1 cellular context compared by ENCODE assay signal in the genomic region with DNA sequence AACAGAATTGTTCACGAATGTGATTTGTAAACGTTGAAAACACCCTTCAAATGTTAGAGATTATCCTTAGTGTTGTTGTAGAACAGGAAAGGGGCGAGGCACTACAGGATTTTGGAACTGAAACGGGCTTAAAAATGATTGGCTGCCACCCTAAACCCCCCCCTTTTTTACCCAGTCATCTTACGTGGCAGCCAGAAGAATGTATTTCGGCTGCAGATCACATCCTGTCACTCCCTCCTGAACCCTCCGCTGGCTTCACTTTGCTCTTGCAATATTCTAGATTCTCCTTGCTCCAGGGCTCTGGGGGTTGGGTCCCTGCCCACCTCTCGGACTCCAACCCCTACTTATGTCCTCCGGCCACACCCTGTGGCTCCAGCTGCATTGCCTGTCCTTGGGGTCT.
TF ChIP-seq lines count a peak whose summit lies in the region.

No MANE protein-coding gene starts in this region.

TF ChIP-seq in K562, 482 proteins besides CTCF, POLR2A, EP300 and RAD21 (continued from another document):
- TF ChIP-seq, protein P1, sequence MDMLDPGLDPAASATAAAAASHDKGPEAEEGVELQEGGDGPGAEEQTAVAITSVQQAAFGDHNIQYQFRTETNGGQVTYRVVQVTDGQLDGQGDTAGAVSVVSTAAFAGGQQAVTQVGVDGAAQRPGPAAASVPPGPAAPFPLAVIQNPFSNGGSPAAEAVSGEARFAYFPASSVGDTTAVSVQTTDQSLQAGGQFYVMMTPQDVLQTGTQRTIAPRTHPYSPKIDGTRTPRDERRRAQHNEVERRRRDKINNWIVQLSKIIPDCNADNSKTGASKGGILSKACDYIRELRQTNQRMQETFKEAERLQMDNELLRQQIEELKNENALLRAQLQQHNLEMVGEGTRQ (CRISPR knock-in tag; IDR thresholded peaks at IDR 0.05) = no peak
- TF ChIP-seq TCF7L2 (IDR thresholded peaks at IDR 0.05; ENCODE audit: low read depth, low read length) (no peak), NUFIP1 (IDR thresholded peaks at IDR 0.05; ENCODE audit: partially characterized antibody) (no peak), RBM34 (IDR thresholded peaks at IDR 0.05; ENCODE audit: borderline replicate concordance, insufficient read depth, low read length) (no peak), ZNF79 (CRISPR knock-in tag; IDR thresholded peaks at IDR 0.05; ENCODE audit: low read depth) (no peak)
- TF ChIP-seq, protein P2, sequence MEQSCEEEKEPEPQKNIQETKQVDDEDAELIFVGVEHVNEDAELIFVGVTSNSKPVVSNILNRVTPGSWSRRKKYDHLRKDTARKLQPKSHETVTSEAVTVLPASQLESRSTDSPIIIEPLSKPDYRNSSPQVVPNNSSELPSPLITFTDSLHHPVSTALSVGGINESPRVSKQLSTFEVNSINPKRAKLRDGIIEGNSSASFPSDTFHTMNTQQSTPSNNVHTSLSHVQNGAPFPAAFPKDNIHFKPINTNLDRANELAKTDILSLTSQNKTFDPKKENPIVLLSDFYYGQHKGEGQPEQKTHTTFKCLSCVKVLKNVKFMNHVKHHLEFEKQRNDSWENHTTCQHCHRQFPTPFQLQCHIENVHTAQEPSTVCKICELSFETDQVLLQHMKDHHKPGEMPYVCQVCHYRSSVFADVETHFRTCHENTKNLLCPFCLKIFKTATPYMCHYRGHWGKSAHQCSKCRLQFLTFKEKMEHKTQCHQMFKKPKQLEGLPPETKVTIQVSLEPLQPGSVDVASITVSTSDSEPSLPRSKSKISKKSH (CRISPR knock-in tag; IDR thresholded peaks at IDR 0.05) = no peak
